Comparison of ENCODE assay signal across 8 cellular contexts in genomic region chr2:219642465-219643083, GRCh38. TPM values are rescaled to one million over a fixed set of nuclear protein-coding genes. Genes with fewer than 3 reads are reported as not detected.
DNase-seq lines count a peak whose midpoint lies in the region; ATAC-seq and TF ChIP-seq lines count a peak whose summit lies in the region.

No MANE protein-coding gene starts in this region.

- 0 out of 3 replicates have a peak, but pooled peaks cover 3% of the 10 kb centered on the region for H3K9me3 Mint-ChIP-seq in GM23338
- H3K9me3 Mint-ChIP-seq in natural killer cell treated with Interleukin-12 subunit alpha and Interleukin-12 subunit beta and Interleukin-15 and Interleukin-18, amount 100 ng/mL, for 72 hours: no peaks in the 10 kb centered on the region

- H3K4me1 ChIP-seq in ES-I3 (ENCODE audit: insufficient read depth, low read length): peaks cover 34% of the 10 kb centered on the region
- peaks cover 13% of the 10 kb centered on the region; the same call in 1 of the 2 replicates for H3K4me1 ChIP-seq in GM23338 (ENCODE audit: insufficient read depth)
- H3K4me1 ChIP-seq in PC-9 (replicated peaks; ENCODE audit: insufficient read depth): peaks cover 18% of the 10 kb centered on the region
- H3K4me1 ChIP-seq in esophagus squamous epithelium: peaks cover 4 to 33% (median 19%) of the 10 kb centered on the region in 3 donors

- DNase-seq in GM23338 (ENCODE audit: low spot score) (peak; percentile 99), Kasumi-1 (lab: John Stamatoyannopoulos, UW) (peak; percentile 70 to 74), PC-9 (peak; percentile 83 to 93), activated T-cell treated with anti-CD3 and anti-CD28 coated beads for 48 hours (ENCODE audit: low read depth) (peak; percentile 86), esophagus squamous epithelium (lab: John Stamatoyannopoulos, UW) (peak; percentile 64)
- DNase-seq in natural killer cell treated with Interleukin-12 subunit alpha and Interleukin-12 subunit beta and Interleukin-15 and Interleukin-18, amount 100 ng/mL, for 72 hours (ENCODE audit: low spot score): peak; percentile 90
- peak; percentile 75 to 84 (median 82) for DNase-seq in stimulated activated naive CD4-positive, alpha-beta T cell (lab: John Stamatoyannopoulos, UW)

- H3K9me3 ChIP-seq in ES-I3 (ENCODE audit: control insufficient read depth, insufficient read depth, low read length) (no peaks in the 10 kb centered on the region), PC-9 (ENCODE audit: insufficient read depth, low read depth) (no peaks in the 10 kb centered on the region), esophagus squamous epithelium (no peaks in the 10 kb centered on the region)

- H3K4me1 Mint-ChIP-seq in GM23338: peaks cover 31% of the 10 kb centered on the region
- H3K4me1 Mint-ChIP-seq in natural killer cell treated with Interleukin-12 subunit alpha and Interleukin-12 subunit beta and Interleukin-15 and Interleukin-18, amount 100 ng/mL, for 72 hours (ENCODE audit: low read depth in 2 of 2): peaks cover 5 to 12% of the 10 kb centered on the region in 2 donors

- H3K4me3 ChIP-seq in GM23338 (0 out of 2 replicates have a peak overlapping the region, but pooled peaks have one; percentile 27), PC-9 (no peak overlapping the region), esophagus squamous epithelium (no peak overlapping the region)

- H3K27me3 ChIP-seq in GM23338 (ENCODE audit: insufficient read depth) (peaks cover 4% of the 10 kb centered on the region; the same call in 1 of the 2 replicates), PC-9 (ENCODE audit: insufficient read depth, low read depth) (no peaks in the 10 kb centered on the region), esophagus squamous epithelium (no peaks in the 10 kb centered on the region)

- H3K4me2 ChIP-seq in GM23338: peak overlapping the region; percentile 69; the same call in 1 of the 2 replicates
- H3K4me2 ChIP-seq in PC-9: peak overlapping the region; percentile 49; the same call in 1 of the 2 replicates

- TF ChIP-seq CTCF in GM23338 (conservative IDR thresholded peaks at IDR 0.05; ENCODE audit: low read depth in 2 of 2) (peak; percentile 98 to 100), PC-9 (conservative IDR thresholded peaks at IDR 0.05) (peak; percentile 93), esophagus squamous epithelium (IDR thresholded peaks at IDR 0.05) (peak; percentile 93 to 100 (median 98))

- POLR2A ChIA-PET in PC-9 (lab: Charles Lee; ENCODE audit: unreplicated experiment): interaction anchor here (0.6 to 0.7 kb wide), 2 partner anchors 19 to 20 kb away, joined by 3 to 8 read pairs; no protein-coding TSS in a partner anchor

- peaks cover 11% of the 10 kb centered on the region for H3K27me3 Mint-ChIP-seq in GM23338 (ENCODE audit: insufficient read depth, low read depth, poor library complexity)
- peaks cover 10 to 16% of the 10 kb centered on the region in 2 donors for H3K27me3 Mint-ChIP-seq in natural killer cell treated with Interleukin-12 subunit alpha and Interleukin-12 subunit beta and Interleukin-15 and Interleukin-18, amount 100 ng/mL, for 72 hours

- no peaks in the 10 kb centered on the region for H4K20me1 ChIP-seq in GM23338 (replicated peaks; ENCODE audit: insufficient read depth)
- no peaks in the 10 kb centered on the region for H4K20me1 ChIP-seq in PC-9 (ENCODE audit: insufficient read depth)

- H3K9me2 ChIP-seq in GM23338 (ENCODE audit: insufficient read depth) (no peaks in the 10 kb centered on the region), PC-9 (ENCODE audit: insufficient read depth) (no peaks in the 10 kb centered on the region)

- no TSS peak for BruUV-seq in PC-9 (replicated peaks; lab: Mats Ljungman, UMichigan)

- H3K79me2 ChIP-seq in GM23338 (replicated peaks; ENCODE audit: insufficient read depth) (no peaks in the 10 kb centered on the region), PC-9 (ENCODE audit: low read depth) (no peaks in the 10 kb centered on the region)

- TF ChIP-seq POLR2A in esophagus squamous epithelium (IDR thresholded peaks at IDR 0.05): no peak

- CTCF ChIA-PET in PC-9 (lab: Charles Lee): interaction anchor here (0.5 to 1.6 kb wide), 4 partner anchors 43 to 438 kb away, joined by 5 to 7 read pairs (median 6); no protein-coding TSS in a partner anchor

- H3F3A ChIP-seq in GM23338 (replicated peaks; ENCODE audit: low read depth) (0 out of 2 replicates have a peak, but pooled peaks cover 2% of the 10 kb centered on the region), PC-9 (ENCODE audit: insufficient read depth, low read depth) (peaks cover 8% of the 10 kb centered on the region; the same call in 1 of the 2 replicates)

- peak overlapping the region; percentile 17; the same call in 1 of the 2 replicates for H3K9ac ChIP-seq in ES-I3 (ENCODE audit: low read depth, low read length)

- H2AFZ ChIP-seq in GM23338: no peak overlapping the region
- H2AFZ ChIP-seq in PC-9: peak overlapping the region; percentile 68; the same call in 1 of the 2 replicates

- 0 out of 2 replicates have a peak overlapping the region, but pooled peaks have one; percentile 55 for H3K27ac Mint-ChIP-seq in GM23338
- no peak overlapping the region for H3K27ac Mint-ChIP-seq in natural killer cell treated with Interleukin-12 subunit alpha and Interleukin-12 subunit beta and Interleukin-15 and Interleukin-18, amount 100 ng/mL, for 72 hours

- H3K36me3 Mint-ChIP-seq in GM23338 (ENCODE audit: low read depth): no peaks in the 10 kb centered on the region
- H3K36me3 Mint-ChIP-seq in natural killer cell treated with Interleukin-12 subunit alpha and Interleukin-12 subunit beta and Interleukin-15 and Interleukin-18, amount 100 ng/mL, for 72 hours: no peaks in the 10 kb centered on the region

- WGBS in esophagus squamous epithelium, 2 donors: 14 to 69% methylated on average over 4 to 11 of the region's 24 CpGs

- H3K27ac ChIP-seq in GM23338 (ENCODE audit: low read depth) (no peak overlapping the region), PC-9 (no peak overlapping the region), esophagus squamous epithelium (peak overlapping the region in 3 of 4 donors; percentile 42 to 61 (median 51))

- peak; percentile 90 for ATAC-seq in GM23338
- ATAC-seq in natural killer cell treated with Interleukin-12 subunit alpha and Interleukin-12 subunit beta and Interleukin-15 and Interleukin-18, amount 100 ng/mL, for 72 hours: peak; percentile 93 to 96

- H3K4me3 Mint-ChIP-seq in GM23338: peak overlapping the region; percentile 32; the same call in 1 of the 3 replicates
- H3K4me3 Mint-ChIP-seq in natural killer cell treated with Interleukin-12 subunit alpha and Interleukin-12 subunit beta and Interleukin-15 and Interleukin-18, amount 100 ng/mL, for 72 hours: no peak overlapping the region

- H3K36me3 ChIP-seq in ES-I3 (ENCODE audit: insufficient read depth, low read length) (no peaks in the 10 kb centered on the region), GM23338 (ENCODE audit: insufficient read depth) (no peaks in the 10 kb centered on the region), PC-9 (ENCODE audit: low read depth) (no peaks in the 10 kb centered on the region), esophagus squamous epithelium (no peaks in the 10 kb centered on the region)

- intact Hi-C loops in PC-9 (cut with micrococcal nuclease; ENCODE audit: unreplicated experiment): loop anchor here (1.0 to 5.0 kb wide), 5 partner anchors 20 to 240 kb away; no protein-coding TSS in a partner anchor
- intact Hi-C loops in esophagus squamous epithelium (cut with DNase I): loop anchor here (5.0 kb wide), 1 partner anchor 105 kb away; no protein-coding TSS in a partner anchor

TF ChIP-seq in GM23338, 12 proteins besides CTCF, POLR2A, EP300 and RAD21 (continues in another document):
- TF ChIP-seq ZNF331 (CRISPR knock-in tag; IDR thresholded peaks at IDR 0.05; ENCODE audit: low read depth) (no peak), NANOG (IDR thresholded peaks at IDR 0.05; ENCODE audit: borderline replicate concordance) (no peak)
- TF ChIP-seq, protein P1, sequence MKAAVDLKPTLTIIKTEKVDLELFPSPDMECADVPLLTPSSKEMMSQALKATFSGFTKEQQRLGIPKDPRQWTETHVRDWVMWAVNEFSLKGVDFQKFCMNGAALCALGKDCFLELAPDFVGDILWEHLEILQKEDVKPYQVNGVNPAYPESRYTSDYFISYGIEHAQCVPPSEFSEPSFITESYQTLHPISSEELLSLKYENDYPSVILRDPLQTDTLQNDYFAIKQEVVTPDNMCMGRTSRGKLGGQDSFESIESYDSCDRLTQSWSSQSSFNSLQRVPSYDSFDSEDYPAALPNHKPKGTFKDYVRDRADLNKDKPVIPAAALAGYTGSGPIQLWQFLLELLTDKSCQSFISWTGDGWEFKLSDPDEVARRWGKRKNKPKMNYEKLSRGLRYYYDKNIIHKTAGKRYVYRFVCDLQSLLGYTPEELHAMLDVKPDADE (IDR thresholded peaks at IDR 0.05): no peak

RNA-seq across cellular contexts. Expression of gene SLC4A3, which starts 15.1 kb away (rescaled TPM):
- 5.6 and 6.8 TPM in 2 replicates for total RNA-seq in GM23338 (2014; rRNA removed; shearing (Covaris generic))
- polyA plus RNA-seq in GM23338 (2016; fragmentation: Nextera tagmentation; extraction: Ambion mirVana): 3.6 and 3.9 TPM in 2 replicates
- total RNA-seq in PC-9 (2021) (7.3 and 9.0 TPM in 2 replicates), esophagus squamous epithelium (1 to 10 TPM; 1.1 to 4.0 (median 2.2) TPM)
- total RNA-seq in natural killer cell treated with Interleukin-12 subunit alpha and Interleukin-12 subunit beta and Interleukin-15 and Interleukin-18, amount 100 ng/mL, for 72 hours: not detected

RNA-seq across cellular contexts. Expression of gene STK11IP, which starts 44.9 kb away (rescaled TPM):
- 28.1 and 29.3 TPM in 2 replicates for total RNA-seq in GM23338 (2014; rRNA removed; shearing (Covaris generic))
- 14.2 and 16.6 TPM in 2 replicates for polyA plus RNA-seq in GM23338 (2016; fragmentation: Nextera tagmentation; extraction: Ambion mirVana)
- total RNA-seq in PC-9 (2021): 40.6 and 42.5 TPM in 2 replicates
- 10 to 100 TPM; 12.3 to 21.3 (median 14.4) TPM for total RNA-seq in esophagus squamous epithelium
- total RNA-seq in natural killer cell treated with Interleukin-12 subunit alpha and Interleukin-12 subunit beta and Interleukin-15 and Interleukin-18, amount 100 ng/mL, for 72 hours: 10 to 100 TPM; 27.7 to 50.7 TPM

Comparison
In these comparisons a context has a peak if more than half of its experiments do, and no peak if none do; other contexts are left out.
1. H3K27ac ChIP-seq: peak in esophagus squamous epithelium (3 of 4); none in GM23338 (single experiment) and PC-9 (single experiment).
2. Peak in every context shown above with its lines, with median percentiles within 50 percentile points of each other: DNase-seq and CTCF ChIP-seq.